ENCODE assay signal across 21 cellular contexts in the genomic region with DNA sequence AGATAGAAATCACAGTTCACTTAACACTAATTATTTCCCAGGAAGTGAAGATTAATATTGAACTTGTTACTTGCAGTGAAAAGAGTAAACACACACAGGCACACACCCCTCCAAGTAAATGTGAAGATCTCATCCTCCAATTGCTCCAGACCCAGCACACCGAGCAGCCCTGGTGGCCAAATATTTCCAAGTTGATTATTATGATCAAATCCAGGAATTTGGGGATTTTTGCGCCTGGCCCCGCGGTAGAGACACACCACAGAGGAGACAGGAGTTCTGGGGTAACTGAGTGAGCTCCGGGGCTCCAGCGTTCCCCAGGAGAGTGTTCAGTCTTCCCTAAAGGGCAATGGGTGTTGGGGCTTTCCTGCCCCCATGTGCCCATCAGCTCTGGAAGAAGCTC.
DNase-seq lines count a peak whose midpoint lies in the region; TF ChIP-seq lines count a peak whose summit lies in the region.
"Had no signal": no experiment of that assay in that cellular context is flagged by ENCODE, and none has a peak within 500 bp of the region (broad histone marks: within the 10 kb centered on the region; RNA-seq: fewer than 3 reads in every experiment).

No MANE protein-coding gene starts in this region.

- intact Hi-C loops in head of caudate nucleus (cut with DNase I): no loop called here

- DNase-seq in islet precursor cell (peak; percentile 25), neural crest cell (ENCODE audit: low read depth, low spot score) (no peak), NCI-H69 (lab: John Stamatoyannopoulos, UW) (no peak), head of caudate nucleus (no peak)
- DNase-seq in effector CD8-positive, alpha-beta T cell (lab: John Stamatoyannopoulos, UW): no peak
- DNase-seq: 8988T; ACHN; BE2C; C1 segment of cervical spinal cord; CD4-positive, alpha-beta memory T cell; CD4-positive, CD25-positive, alpha-beta regulatory T cell; CD8-positive, alpha-beta memory T cell; COR-L47; DMS 273 treated with DMSO at 0.1 percent for 48 hours; DMS153; DMS53; DMS79; DND-41; EL; GDM1 had no signal

- H3K36me3 Mint-ChIP-seq in neural crest cell (ENCODE audit: low read depth): peaks cover 4% of the 10 kb centered on the region
- H3K36me3 Mint-ChIP-seq: CD14-positive monocyte; CD4-positive, alpha-beta memory T cell; CD4-positive, CD25-positive, alpha-beta regulatory T cell had no signal

- TF ChIP-seq CTCF in neural crest cell (conservative IDR thresholded peaks at IDR 0.05): no peak

- H3K27ac Mint-ChIP-seq in neural crest cell (ENCODE audit: unreplicated experiment): peak overlapping the region; percentile 38

- peaks cover 7% of the 10 kb centered on the region for H3K9me3 Mint-ChIP-seq in neural crest cell
- H3K9me3 Mint-ChIP-seq: CD4-positive, CD25-positive, alpha-beta regulatory T cell; CD8-positive, alpha-beta memory T cell had no signal

- H3K4me1 Mint-ChIP-seq in neural crest cell: peaks cover 5% of the 10 kb centered on the region
- H3K4me1 Mint-ChIP-seq: CD14-positive monocyte had no signal

- peaks cover 3% of the 10 kb centered on the region for H3K27me3 Mint-ChIP-seq in neural crest cell (ENCODE audit: low read depth)
- H3K27me3 Mint-ChIP-seq: CD4-positive, alpha-beta memory T cell had no signal

- H3K4me3 Mint-ChIP-seq in neural crest cell: no peak overlapping the region
- H3K4me3 Mint-ChIP-seq: CD14-positive monocyte; CD4-positive, alpha-beta memory T cell; CD4-positive, CD25-positive, alpha-beta regulatory T cell; CD8-positive, alpha-beta memory T cell had no signal
